ENCODE assay signal across 8 cellular contexts in genomic region chr17:7897773-7898172, GRCh38. TPM values are rescaled to one million over a fixed set of nuclear protein-coding genes. Genes with fewer than 3 reads are reported as not detected.
DNase-seq lines count a peak whose midpoint lies in the region; ATAC-seq and TF ChIP-seq lines count a peak whose summit lies in the region.

No MANE protein-coding gene starts in this region.

- H3K4me3 ChIP-seq in fibroblast of mammary gland (ENCODE audit: control insufficient read depth, low read depth, low read length) (no peak overlapping the region), GM23338 (no peak overlapping the region)

- peaks cover 70% of the 10 kb centered on the region for H3K36me3 Mint-ChIP-seq in activated T-cell treated with anti-CD3 and anti-CD28 coated beads, Interleukin-2, amount 50 U/mL, for 4 hours (ENCODE audit: insufficient read depth)
- peaks cover 26% of the 10 kb centered on the region for H3K36me3 Mint-ChIP-seq in GM23338 (ENCODE audit: low read depth)

- no peaks in the 10 kb centered on the region for H3F3A ChIP-seq in GM23338 (replicated peaks; ENCODE audit: low read depth)

- no peak overlapping the region for H3K4me2 ChIP-seq in GM23338

- peaks cover 9% of the 10 kb centered on the region for H3K4me1 Mint-ChIP-seq in activated T-cell treated with anti-CD3 and anti-CD28 coated beads, Interleukin-2, amount 50 U/mL, for 4 hours (ENCODE audit: low read depth)
- no peaks in the 10 kb centered on the region for H3K4me1 Mint-ChIP-seq in GM23338

- no peaks in the 10 kb centered on the region for H3K4me1 ChIP-seq in GM23338 (ENCODE audit: insufficient read depth)

- DNase-seq in activated T-cell treated with anti-CD3 and anti-CD28 coated beads, Interleukin-2, amount 50 U/mL, for 4 hours, result no peak
- DNase-seq in activated T-cell treated with anti-CD3 and anti-CD28 coated beads for 4 hours, result no peak
- peak; percentile 54 for DNase-seq in SW480 (ENCODE audit: low spot score)
- peak; percentile 79 for DNase-seq in fibroblast of mammary gland (ENCODE audit: low read depth)
- peak; percentile 80 for DNase-seq in pons (ENCODE audit: low spot score)
- DNase-seq in NCI-H1930 (lab: John Stamatoyannopoulos, UW), result no peak
- DNase-seq in GM23338 (ENCODE audit: low spot score), result no peak

- no peaks in the 10 kb centered on the region for H3K79me2 ChIP-seq in GM23338 (replicated peaks; ENCODE audit: insufficient read depth)

- no peak overlapping the region for H3K27ac Mint-ChIP-seq in GM23338

- no peak overlapping the region for H3K27ac ChIP-seq in GM23338 (ENCODE audit: low read depth)

- no peak overlapping the region for H3K4me3 Mint-ChIP-seq in activated T-cell treated with anti-CD3 and anti-CD28 coated beads, Interleukin-2, amount 50 U/mL, for 4 hours
- no peak overlapping the region for H3K4me3 Mint-ChIP-seq in GM23338

- ATAC-seq in activated T-cell treated with anti-CD3 and anti-CD28 coated beads, Interleukin-2, amount 50 U/mL, for 4 hours, result peak; percentile 65 to 74
- ATAC-seq in GM18868 (IDR thresholded peaks at IDR 0.05; ENCODE audit: unreplicated experiment) (no peak), GM23338 (no peak)

- H4K20me1 ChIP-seq in GM23338 (replicated peaks; ENCODE audit: insufficient read depth), result no peaks in the 10 kb centered on the region

- peak; percentile 66 for TF ChIP-seq CTCF in fibroblast of mammary gland (conservative IDR thresholded peaks at IDR 0.05; ENCODE audit: control insufficient read depth, insufficient read depth, low read depth, low read length)
- TF ChIP-seq CTCF in GM23338 (conservative IDR thresholded peaks at IDR 0.05; ENCODE audit: low read depth in 2 of 2), result peak in 1 of 2 experiments; percentile 45; a peak in 2 of 4 replicates

- H3K36me3 ChIP-seq in GM23338 (ENCODE audit: insufficient read depth), result no peaks in the 10 kb centered on the region

- H3K9me3 Mint-ChIP-seq in activated T-cell treated with anti-CD3 and anti-CD28 coated beads, Interleukin-2, amount 50 U/mL, for 4 hours, result no peaks in the 10 kb centered on the region
- no peaks in the 10 kb centered on the region for H3K9me3 Mint-ChIP-seq in GM23338

- H2AFZ ChIP-seq in GM23338, result no peak overlapping the region

- H3K27me3 Mint-ChIP-seq in activated T-cell treated with anti-CD3 and anti-CD28 coated beads, Interleukin-2, amount 50 U/mL, for 4 hours (ENCODE audit: low read depth), result no peaks in the 10 kb centered on the region
- peaks cover 10% of the 10 kb centered on the region for H3K27me3 Mint-ChIP-seq in GM23338 (ENCODE audit: insufficient read depth, low read depth, poor library complexity)

- no peaks in the 10 kb centered on the region for H3K27me3 ChIP-seq in GM23338 (ENCODE audit: insufficient read depth)

- H3K9me2 ChIP-seq in GM23338 (ENCODE audit: insufficient read depth), result no peaks in the 10 kb centered on the region

TF ChIP-seq in GM23338, 12 proteins besides CTCF, POLR2A, EP300 and RAD21:
- TF ChIP-seq EZH2 (IDR thresholded peaks at IDR 0.05; ENCODE audit: low read depth, unreplicated experiment), result no peak
- TF ChIP-seq CREB1 (CRISPR knock-in tag; IDR thresholded peaks at IDR 0.05; ENCODE audit: low read depth), result no peak
- TF ChIP-seq ETS1 (IDR thresholded peaks at IDR 0.05), result no peak
- no peak for TF ChIP-seq EZH2phosphoT487 (IDR thresholded peaks at IDR 0.05; ENCODE audit: unreplicated experiment)
- TF ChIP-seq REST (IDR thresholded peaks at IDR 0.05; ENCODE audit: unreplicated experiment), result no peak

RNA-seq across cellular contexts. Expression of gene CHD3, which starts 9.2 kb away (rescaled TPM):
- total RNA-seq in activated T-cell treated with anti-CD3 and anti-CD28 coated beads, Interleukin-2, amount 50 U/mL, for 4 hours, result 100 to 1,000 TPM; 117 to 127 (median 123) TPM
- 9.7 and 12.3 TPM in 2 replicates for total RNA-seq in GM23338 (2014; rRNA removed; shearing (Covaris generic))
- 2.9 and 3.0 TPM in 2 replicates for polyA plus RNA-seq in GM23338 (2016; fragmentation: Nextera tagmentation; extraction: Ambion mirVana)

RNA-seq across cellular contexts. Expression of gene RNF227, which starts 18.3 kb away (rescaled TPM):
- total RNA-seq in activated T-cell treated with anti-CD3 and anti-CD28 coated beads, Interleukin-2, amount 50 U/mL, for 4 hours, result 1 to 10 TPM; 4.7 to 5.5 (median 5.0) TPM
- total RNA-seq in GM23338 (2014; rRNA removed; shearing (Covaris generic)), result 0.66 and 1.4 TPM in 2 replicates
- 0.35 and 0.42 TPM in 2 replicates for polyA plus RNA-seq in GM23338 (2016; fragmentation: Nextera tagmentation; extraction: Ambion mirVana)

RNA-seq across cellular contexts. Expression of gene KCNAB3, which starts 31.9 kb away (rescaled TPM):
- 10 to 100 TPM; 10.3 to 11.5 (median 11.4) TPM for total RNA-seq in activated T-cell treated with anti-CD3 and anti-CD28 coated beads, Interleukin-2, amount 50 U/mL, for 4 hours
- 0.47 and 1.0 TPM in 2 replicates for total RNA-seq in GM23338 (2014; rRNA removed; shearing (Covaris generic))
- 0.45 and 1.0 TPM in 2 replicates for polyA plus RNA-seq in GM23338 (2016; fragmentation: Nextera tagmentation; extraction: Ambion mirVana)

RNA-seq across cellular contexts. Expression of gene TRAPPC1, which starts 34.0 kb away (rescaled TPM):
- 100 to 1,000 TPM; 123 to 134 (median 124) TPM for total RNA-seq in activated T-cell treated with anti-CD3 and anti-CD28 coated beads, Interleukin-2, amount 50 U/mL, for 4 hours
- total RNA-seq in GM23338 (2014; rRNA removed; shearing (Covaris generic)), result 45.2 and 52.4 TPM in 2 replicates
- polyA plus RNA-seq in GM23338 (2016; fragmentation: Nextera tagmentation; extraction: Ambion mirVana), result 211 and 234 TPM in 2 replicates

RNA-seq across cellular contexts. Expression of gene CNTROB, which starts 34.2 kb away (rescaled TPM):
- total RNA-seq in activated T-cell treated with anti-CD3 and anti-CD28 coated beads, Interleukin-2, amount 50 U/mL, for 4 hours, result 10 to 100 TPM; 31.8 to 37.1 (median 34.6) TPM
- total RNA-seq in GM23338 (2014; rRNA removed; shearing (Covaris generic)), result 18.4 and 18.5 TPM in 2 replicates
- 16.3 and 17.8 TPM in 2 replicates for polyA plus RNA-seq in GM23338 (2016; fragmentation: Nextera tagmentation; extraction: Ambion mirVana)

Comparison
In these comparisons a context has a peak if more than half of its experiments do, and no peak if none do; other contexts are left out.
1. ATAC-seq: peak in activated T-cell treated with anti-CD3 and anti-CD28 coated beads, Interleukin-2, amount 50 U/mL, for 4 hours (2 of 2); none in GM18868 (single experiment) and GM23338 (single experiment).
2. DNase-seq: peak in SW480 (single experiment), fibroblast of mammary gland (single experiment) and pons (single experiment); none in activated T-cell treated with anti-CD3 and anti-CD28 coated beads, Interleukin-2, amount 50 U/mL, for 4 hours (single experiment), activated T-cell treated with anti-CD3 and anti-CD28 coated beads for 4 hours (single experiment), NCI-H1930 (0 of 2) and GM23338 (single experiment).